19 cellular contexts compared by ENCODE assay signal in the genomic region with DNA sequence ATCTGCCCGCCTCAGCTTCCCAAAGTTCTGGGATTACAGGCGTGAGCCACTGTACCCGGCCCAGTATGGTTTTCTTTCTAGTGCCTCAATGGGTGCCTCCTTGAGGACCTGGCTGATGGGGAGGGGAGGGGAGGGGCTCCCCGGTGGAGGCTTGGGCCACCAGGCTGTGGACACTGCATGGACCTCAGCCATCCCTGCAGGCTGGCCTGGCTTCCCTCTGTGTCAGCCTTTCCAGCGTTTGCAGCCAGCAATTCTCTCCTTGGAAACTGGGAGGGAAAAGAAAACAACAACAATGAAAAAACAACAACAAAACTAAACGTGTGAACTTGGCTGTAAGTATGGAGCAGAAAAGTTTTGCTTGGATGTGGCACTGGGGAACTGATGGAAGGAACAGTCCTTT.
DNase-seq lines count a peak whose midpoint lies in the region; ATAC-seq and TF ChIP-seq lines count a peak whose summit lies in the region.
"Had no signal": no experiment of that assay in that cellular context is flagged by ENCODE, and none has a peak within 500 bp of the region (broad histone marks: within the 10 kb centered on the region; RNA-seq: fewer than 3 reads in every experiment).

No MANE protein-coding gene starts in this region.

- H3K4me3 Mint-ChIP-seq in neural crest cell, result peak overlapping the region; percentile 14
- H3K4me3 Mint-ChIP-seq: CD4-positive, alpha-beta T cell had no signal

- ATAC-seq in left cardiac atrium (peak; percentile 22 to 35), HG02623 (IDR thresholded peaks at IDR 0.05; ENCODE audit: unreplicated experiment) (no peak), GM19328 (IDR thresholded peaks at IDR 0.05; ENCODE audit: unreplicated experiment) (no peak)
- ATAC-seq: GM12878 had no signal

- H3K36me3 ChIP-seq in cardiac muscle cell (no peaks in the 10 kb centered on the region), left ventricle myocardium inferior (no peaks in the 10 kb centered on the region)
- H3K36me3 ChIP-seq: MG63 had no signal

- H3K36me3 Mint-ChIP-seq in neural crest cell (ENCODE audit: low read depth), result no peaks in the 10 kb centered on the region

- H3K27me3 ChIP-seq in cardiac muscle cell (no peaks in the 10 kb centered on the region), left ventricle myocardium inferior (ENCODE audit: low read depth) (no peaks in the 10 kb centered on the region)
- H3K27me3 ChIP-seq: MG63 had no signal

- H3K9me3 Mint-ChIP-seq in neural crest cell, result no peaks in the 10 kb centered on the region
- H3K9me3 Mint-ChIP-seq: CD4-positive, alpha-beta T cell had no signal

- DNase-seq in cardiac muscle cell (ENCODE audit: low read depth in 1 of 2, low spot score in 1 of 2) (no peak), left ventricle myocardium inferior (no peak), left cardiac atrium (no peak), neural crest cell (ENCODE audit: low read depth, low spot score) (no peak), A172 (ENCODE audit: low spot score) (no peak), NCI-H2029 treated with DMSO at 0.1 percent for 48 hours (lab: John Stamatoyannopoulos, UW) (no peak)
- DNase-seq: AML-193; CD4-positive, alpha-beta T cell; DMS79; MG63; NCI-H1092 treated with DMSO at 0.1 percent for 48 hours; NCI-H187 treated with DMSO at 0.1 percent for 48 hours; NCI-H2171; NCI-H82; SHP77 had no signal

- H3K4me1 ChIP-seq in cardiac muscle cell (ENCODE audit: low read depth) (peaks cover 40% of the 10 kb centered on the region), left ventricle myocardium inferior (peaks cover 18% of the 10 kb centered on the region)

- H3K4me3 ChIP-seq in cardiac muscle cell (no peak overlapping the region), left ventricle myocardium inferior (no peak overlapping the region)
- H3K4me3 ChIP-seq: A549, GM12878, MG63 had no signal

- no peaks in the 10 kb centered on the region for H3K27me3 Mint-ChIP-seq in neural crest cell (ENCODE audit: low read depth)
- H3K27me3 Mint-ChIP-seq: CD4-positive, alpha-beta T cell had no signal

- H3K4me1 Mint-ChIP-seq in neural crest cell, result peaks cover 85% of the 10 kb centered on the region

- no peak for TF ChIP-seq CTCF in cardiac muscle cell (IDR thresholded peaks at IDR 0.05; ENCODE audit: low read depth, low read length)
- no peak for TF ChIP-seq CTCF in left ventricle myocardium inferior (IDR thresholded peaks at IDR 0.05; ENCODE audit: borderline replicate concordance)
- no peak for TF ChIP-seq CTCF in neural crest cell (conservative IDR thresholded peaks at IDR 0.05)

- peak overlapping the region; percentile 97 for H3K27ac ChIP-seq in cardiac muscle cell
- H3K27ac ChIP-seq in left ventricle myocardium inferior (replicated peaks), result no peak overlapping the region

- H3K9me3 ChIP-seq in cardiac muscle cell (ENCODE audit: low read depth) (no peaks in the 10 kb centered on the region), left ventricle myocardium inferior (replicated peaks) (no peaks in the 10 kb centered on the region)
- H3K9me3 ChIP-seq: A549, MG63 had no signal

- H3K27ac Mint-ChIP-seq in neural crest cell (ENCODE audit: unreplicated experiment), result peak overlapping the region; percentile 87
- H3K27ac Mint-ChIP-seq: CD4-positive, alpha-beta T cell had no signal

- intact Hi-C loops in left ventricle myocardium inferior (cut with micrococcal nuclease) (no loop called here), left cardiac atrium (cut with DNase I) (no loop called here)

Comparison
In these comparisons a context has a peak if more than half of its experiments do, and no peak if none do; other contexts are left out.
1. ATAC-seq: peak in left cardiac atrium (2 of 2); none in HG02623 (single experiment) and GM19328 (single experiment).